Comparison of ENCODE assay signal across 8 cellular contexts in genomic region chr19:6126335-6126974, GRCh38. TPM values are rescaled to one million over a fixed set of nuclear protein-coding genes. Genes with fewer than 3 reads are reported as not detected.
DNase-seq lines count a peak whose midpoint lies in the region; ATAC-seq and TF ChIP-seq lines count a peak whose summit lies in the region.

No MANE protein-coding gene starts in this region.

- no peaks in the 10 kb centered on the region for H3K27me3 ChIP-seq in left ventricle myocardium inferior (ENCODE audit: low read depth)

- no peaks in the 10 kb centered on the region for H3K4me1 Mint-ChIP-seq in nephron progenitor cell

- no peak overlapping the region for H3K27ac Mint-ChIP-seq in nephron progenitor cell

- peaks cover 21% of the 10 kb centered on the region for H3K9me3 ChIP-seq in left ventricle myocardium inferior (replicated peaks)

- TF ChIP-seq CTCF in GM12872 (IDR thresholded peaks at IDR 0.05; ENCODE audit: insufficient read depth, low read depth, low read length) (peak; percentile 69), left ventricle myocardium inferior (IDR thresholded peaks at IDR 0.05; ENCODE audit: borderline replicate concordance) (peak; percentile 27), nephron progenitor cell (IDR thresholded peaks at IDR 0.05) (no peak)

- no peaks in the 10 kb centered on the region for H3K36me3 Mint-ChIP-seq in nephron progenitor cell (ENCODE audit: low read depth)

- intact Hi-C loops in left ventricle myocardium inferior (cut with micrococcal nuclease), result no loop called here

- no peak overlapping the region for H3K4me3 Mint-ChIP-seq in nephron progenitor cell

- H3K9me3 Mint-ChIP-seq in nephron progenitor cell, result peaks cover 53% of the 10 kb centered on the region

- H3K4me1 ChIP-seq in left ventricle myocardium inferior, result no peaks in the 10 kb centered on the region

- ATAC-seq in SK-N-SH treated with all-trans-retinoic acid at 6 μM for 48 hours (peak; percentile 87), GM18861 (IDR thresholded peaks at IDR 0.05; ENCODE audit: unreplicated experiment) (no peak)

- in situ Hi-C loops in ACHN (cut with HindIII; ENCODE audit: low pct_ligation_motif_present, low pct_unique_long_range_greater_than_20kb, low sequenced_read_pairs), result no loop called here

- no peak overlapping the region for H3K4me3 ChIP-seq in left ventricle myocardium inferior

- no peaks in the 10 kb centered on the region for H3K36me3 ChIP-seq in left ventricle myocardium inferior

- H3K27ac ChIP-seq in left ventricle myocardium inferior (replicated peaks), result no peak overlapping the region

- DNase-seq in ACHN, result peak; percentile 72
- DNase-seq in NCI-H1092 treated with DMSO at 0.1 percent for 48 hours (lab: John Stamatoyannopoulos, UW), result peak; percentile 29
- DNase-seq in left ventricle myocardium inferior, result no peak
- no peak for DNase-seq in DMS153 treated with DMSO at 0.1 percent for 48 hours (lab: John Stamatoyannopoulos, UW; ENCODE audit: unreplicated experiment)
- DNase-seq in nephron progenitor cell, result no peak

- H3K27me3 Mint-ChIP-seq in nephron progenitor cell (ENCODE audit: low read depth, poor library complexity), result peaks cover 17% of the 10 kb centered on the region

TF ChIP-seq in SK-N-SH treated with all-trans-retinoic acid at 6 μM for 48 hours, 23 proteins besides CTCF, POLR2A, EP300 and RAD21:
- TF ChIP-seq ZFP30 (CRISPR knock-in tag; IDR thresholded peaks at IDR 0.05), result no peak
- TF ChIP-seq ZNF565 (CRISPR knock-in tag; conservative IDR thresholded peaks at IDR 0.05; ENCODE audit: low read depth), result no peak
- TF ChIP-seq, protein P1, sequence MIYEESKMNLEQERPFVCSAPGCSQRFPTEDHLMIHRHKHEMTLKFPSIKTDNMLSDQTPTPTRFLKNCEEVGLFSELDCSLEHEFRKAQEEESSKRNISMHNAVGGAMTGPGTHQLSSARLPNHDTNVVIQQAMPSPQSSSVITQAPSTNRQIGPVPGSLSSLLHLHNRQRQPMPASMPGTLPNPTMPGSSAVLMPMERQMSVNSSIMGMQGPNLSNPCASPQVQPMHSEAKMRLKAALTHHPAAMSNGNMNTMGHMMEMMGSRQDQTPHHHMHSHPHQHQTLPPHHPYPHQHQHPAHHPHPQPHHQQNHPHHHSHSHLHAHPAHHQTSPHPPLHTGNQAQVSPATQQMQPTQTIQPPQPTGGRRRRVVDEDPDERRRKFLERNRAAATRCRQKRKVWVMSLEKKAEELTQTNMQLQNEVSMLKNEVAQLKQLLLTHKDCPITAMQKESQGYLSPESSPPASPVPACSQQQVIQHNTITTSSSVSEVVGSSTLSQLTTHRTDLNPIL (CRISPR knock-in tag; IDR thresholded peaks at IDR 0.05; ENCODE audit: low read depth), result no peak
- TF ChIP-seq ISL1 (CRISPR knock-in tag; IDR thresholded peaks at IDR 0.05), result no peak
- TF ChIP-seq GLIS3 (CRISPR knock-in tag; IDR thresholded peaks at IDR 0.05), result no peak
- TF ChIP-seq, protein P2, sequence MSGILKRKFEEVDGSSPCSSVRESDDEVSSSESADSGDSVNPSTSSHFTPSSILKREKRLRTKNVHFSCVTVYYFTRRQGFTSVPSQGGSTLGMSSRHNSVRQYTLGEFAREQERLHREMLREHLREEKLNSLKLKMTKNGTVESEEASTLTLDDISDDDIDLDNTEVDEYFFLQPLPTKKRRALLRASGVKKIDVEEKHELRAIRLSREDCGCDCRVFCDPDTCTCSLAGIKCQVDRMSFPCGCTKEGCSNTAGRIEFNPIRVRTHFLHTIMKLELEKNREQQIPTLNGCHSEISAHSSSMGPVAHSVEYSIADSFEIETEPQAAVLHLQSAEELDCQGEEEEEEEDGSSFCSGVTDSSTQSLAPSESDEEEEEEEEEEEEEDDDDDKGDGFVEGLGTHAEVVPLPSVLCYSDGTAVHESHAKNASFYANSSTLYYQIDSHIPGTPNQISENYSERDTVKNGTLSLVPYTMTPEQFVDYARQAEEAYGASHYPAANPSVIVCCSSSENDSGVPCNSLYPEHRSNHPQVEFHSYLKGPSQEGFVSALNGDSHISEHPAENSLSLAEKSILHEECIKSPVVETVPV (CRISPR knock-in tag; IDR thresholded peaks at IDR 0.05), result no peak

RNA-seq across cellular contexts. Expression of gene ACSBG2, which starts 9.0 kb away (rescaled TPM):
- total RNA-seq in left ventricle myocardium inferior, result not detected

RNA-seq across cellular contexts. Expression of gene RFX2, which starts 16.2 kb away (rescaled TPM):
- 6.1 TPM for total RNA-seq in left ventricle myocardium inferior

Comparison
In these comparisons a context has a peak if more than half of its experiments do, and no peak if none do; other contexts are left out.
1. DNase-seq: peak in ACHN (single experiment) and NCI-H1092 treated with DMSO at 0.1 percent for 48 hours (single experiment); none in left ventricle myocardium inferior (single experiment), DMS153 treated with DMSO at 0.1 percent for 48 hours (single experiment) and nephron progenitor cell (single experiment).